Comparison of ENCODE assay signal across 1 cellular context in the genomic region with DNA sequence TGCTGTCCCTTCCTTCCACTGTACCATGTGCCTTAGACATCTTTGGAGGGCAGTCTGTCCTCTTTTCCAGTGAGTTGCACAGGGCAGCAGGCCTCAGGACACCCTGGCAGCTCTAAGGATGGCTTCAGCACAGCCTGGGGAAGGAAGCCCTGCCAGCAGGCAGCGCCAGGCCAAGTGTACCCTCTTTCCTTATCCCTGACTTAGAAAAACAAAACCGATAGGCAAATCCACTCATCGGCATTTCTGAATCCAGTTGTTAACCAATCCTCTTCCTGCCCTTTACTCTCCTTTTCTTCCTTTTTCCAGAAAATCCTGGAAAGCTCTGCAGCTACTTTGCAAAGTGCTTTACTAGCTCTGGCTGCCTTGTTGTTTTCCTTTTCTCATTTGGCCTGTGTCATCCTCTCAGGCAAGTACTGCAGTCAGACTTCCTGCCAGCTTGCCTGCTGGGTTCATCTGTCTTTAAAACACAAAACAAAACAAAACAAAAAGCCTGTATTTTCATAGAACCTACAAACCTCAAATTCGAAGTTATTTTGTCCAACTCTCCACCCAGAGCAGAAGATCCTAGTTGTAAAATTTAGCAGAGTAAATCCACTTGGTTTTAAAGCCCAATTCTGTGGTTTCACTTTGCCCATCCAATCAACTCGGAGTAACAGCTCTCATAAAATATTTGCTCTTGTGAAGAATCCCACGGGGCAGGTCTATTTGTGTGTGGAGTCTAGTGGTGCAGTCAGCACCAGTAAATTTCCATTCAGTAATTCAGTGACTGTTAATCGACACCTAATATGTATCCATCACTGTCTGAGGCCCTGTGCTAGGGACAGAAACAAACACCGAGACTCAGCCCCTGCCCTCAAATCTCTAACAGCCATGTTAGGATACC.
A peak's percentile ranks its signal among the peaks of the same experiment; 100 is the strongest.
TF ChIP-seq lines count a peak whose summit lies in the region.

No MANE protein-coding gene starts in this region.

TF ChIP-seq in HepG2, 621 proteins besides CTCF, POLR2A, EP300 and RAD21 (continued from another document and continues in another):
- TF ChIP-seq, protein P1, sequence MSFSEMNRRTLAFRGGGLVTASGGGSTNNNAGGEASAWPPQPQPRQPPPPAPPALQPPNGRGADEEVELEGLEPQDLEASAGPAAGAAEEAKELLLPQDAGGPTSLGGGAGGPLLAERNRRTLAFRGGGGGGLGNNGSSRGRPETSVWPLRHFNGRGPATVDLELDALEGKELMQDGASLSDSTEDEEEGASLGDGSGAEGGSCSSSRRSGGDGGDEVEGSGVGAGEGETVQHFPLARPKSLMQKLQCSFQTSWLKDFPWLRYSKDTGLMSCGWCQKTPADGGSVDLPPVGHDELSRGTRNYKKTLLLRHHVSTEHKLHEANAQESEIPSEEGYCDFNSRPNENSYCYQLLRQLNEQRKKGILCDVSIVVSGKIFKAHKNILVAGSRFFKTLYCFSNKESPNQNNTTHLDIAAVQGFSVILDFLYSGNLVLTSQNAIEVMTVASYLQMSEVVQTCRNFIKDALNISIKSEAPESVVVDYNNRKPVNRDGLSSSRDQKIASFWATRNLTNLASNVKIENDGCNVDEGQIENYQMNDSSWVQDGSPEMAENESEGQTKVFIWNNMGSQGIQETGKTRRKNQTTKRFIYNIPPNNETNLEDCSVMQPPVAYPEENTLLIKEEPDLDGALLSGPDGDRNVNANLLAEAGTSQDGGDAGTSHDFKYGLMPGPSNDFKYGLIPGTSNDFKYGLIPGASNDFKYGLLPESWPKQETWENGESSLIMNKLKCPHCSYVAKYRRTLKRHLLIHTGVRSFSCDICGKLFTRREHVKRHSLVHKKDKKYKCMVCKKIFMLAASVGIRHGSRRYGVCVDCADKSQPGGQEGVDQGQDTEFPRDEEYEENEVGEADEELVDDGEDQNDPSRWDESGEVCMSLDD (CRISPR knock-in tag; IDR thresholded peaks at IDR 0.05; ENCODE audit: borderline replicate concordance): no peak
- TF ChIP-seq ZMYM4 (CRISPR knock-in tag; IDR thresholded peaks at IDR 0.05): no peak
- TF ChIP-seq MED13 (CRISPR knock-in tag; IDR thresholded peaks at IDR 0.05): no peak
- TF ChIP-seq MTF2 (CRISPR knock-in tag; IDR thresholded peaks at IDR 0.05; ENCODE audit: borderline replicate concordance): no peak
- no peak for TF ChIP-seq ZBTB49 (CRISPR knock-in tag; IDR thresholded peaks at IDR 0.05; ENCODE audit: borderline replicate concordance)
- no peak for TF ChIP-seq ZFP37 (CRISPR knock-in tag; IDR thresholded peaks at IDR 0.05; ENCODE audit: borderline replicate concordance)
- no peak; the same call in 1 of the 2 replicates for TF ChIP-seq HOXD1 (CRISPR knock-in tag; IDR thresholded peaks at IDR 0.05)
- TF ChIP-seq RFXANK (CRISPR knock-in tag; IDR thresholded peaks at IDR 0.05): peak; percentile 50
- TF ChIP-seq U2AF2 (IDR thresholded peaks at IDR 0.05; ENCODE audit: low read depth, low read length): no peak
- TF ChIP-seq, protein P2, sequence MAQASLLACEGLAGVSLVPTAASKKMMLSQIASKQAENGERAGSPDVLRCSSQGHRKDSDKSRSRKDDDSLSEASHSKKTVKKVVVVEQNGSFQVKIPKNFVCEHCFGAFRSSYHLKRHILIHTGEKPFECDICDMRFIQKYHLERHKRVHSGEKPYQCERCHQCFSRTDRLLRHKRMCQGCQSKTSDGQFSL (CRISPR knock-in tag; IDR thresholded peaks at IDR 0.05): no peak
- no peak for TF ChIP-seq ZNF484 (CRISPR knock-in tag; IDR thresholded peaks at IDR 0.05; ENCODE audit: borderline replicate concordance, low read depth)
- TF ChIP-seq ZNF251 (CRISPR knock-in tag; IDR thresholded peaks at IDR 0.05): no peak
- TF ChIP-seq ZNF672 (CRISPR knock-in tag; IDR thresholded peaks at IDR 0.05): no peak
- TF ChIP-seq NAIF1 (CRISPR knock-in tag; IDR thresholded peaks at IDR 0.05; ENCODE audit: borderline replicate concordance): no peak
- TF ChIP-seq GLMP (CRISPR knock-in tag; IDR thresholded peaks at IDR 0.05; ENCODE audit: borderline replicate concordance): no peak
- TF ChIP-seq ZNF773 (CRISPR knock-in tag; IDR thresholded peaks at IDR 0.05; ENCODE audit: borderline replicate concordance): no peak
- no peak for TF ChIP-seq SMARCC2 (IDR thresholded peaks at IDR 0.05)
- TF ChIP-seq HNRNPLL (IDR thresholded peaks at IDR 0.05; ENCODE audit: low read depth, low read length, poor library complexity, severe bottlenecking): no peak
- peak; percentile 16 for TF ChIP-seq YY1 (IDR thresholded peaks at IDR 0.05; ENCODE audit: insufficient read depth, insufficient replicate concordance, low read depth, low read length)
- 0 out of 2 replicates have a peak, but pooled peaks have one; percentile 56 for TF ChIP-seq ARID4A (CRISPR knock-in tag; IDR thresholded peaks at IDR 0.05; ENCODE audit: borderline replicate concordance)
- TF ChIP-seq NFKBIZ (CRISPR knock-in tag; IDR thresholded peaks at IDR 0.05): no peak
- TF ChIP-seq KLF9 (CRISPR knock-in tag; IDR thresholded peaks at IDR 0.05; ENCODE audit: low read depth): peak; percentile 65; the same call in 1 of the 2 replicates
- TF ChIP-seq ZNF230 (CRISPR knock-in tag; IDR thresholded peaks at IDR 0.05): no peak
- TF ChIP-seq ATM (IDR thresholded peaks at IDR 0.05; ENCODE audit: borderline replicate concordance): no peak
- no peak for TF ChIP-seq ZNF780A (CRISPR knock-in tag; IDR thresholded peaks at IDR 0.05)
- TF ChIP-seq SKI (IDR thresholded peaks at IDR 0.05; ENCODE audit: partially characterized antibody): no peak
- TF ChIP-seq FOXO4 (CRISPR knock-in tag; conservative IDR thresholded peaks at IDR 0.05): no peak
- TF ChIP-seq CERS6 (CRISPR knock-in tag; IDR thresholded peaks at IDR 0.05): no peak
- peak in 1 of 2 experiments; percentile 14; a peak in 1 of 4 replicates for TF ChIP-seq MAFK (conservative IDR thresholded peaks at IDR 0.05 in 1 of 2, IDR thresholded peaks at IDR 0.05 in 1 of 2; ENCODE audit: low read length in 2 of 2)
- no peak for TF ChIP-seq ZKSCAN1 (IDR thresholded peaks at IDR 0.05; ENCODE audit: low read length)
- TF ChIP-seq BCLAF1 (IDR thresholded peaks at IDR 0.05): no peak
- TF ChIP-seq UBTF (CRISPR knock-in tag; IDR thresholded peaks at IDR 0.05): no peak
- TF ChIP-seq ZNF761 (CRISPR knock-in tag; conservative IDR thresholded peaks at IDR 0.05): peak; percentile 80
